9 cellular contexts compared by ENCODE assay signal in genomic region chr11:13486926-13487660, GRCh38. TPM values are rescaled to one million over a fixed set of nuclear protein-coding genes. Genes with fewer than 3 reads are reported as not detected.
DNase-seq lines count a peak whose midpoint lies in the region; ATAC-seq and TF ChIP-seq lines count a peak whose summit lies in the region.
"Had no signal": no experiment of that assay in that cellular context is flagged by ENCODE, and none has a peak within 500 bp of the region (broad histone marks: within the 10 kb centered on the region; RNA-seq: fewer than 3 reads in every experiment).

No MANE protein-coding gene starts in this region.

- H3K4me3 Mint-ChIP-seq in activated CD4-positive, alpha-beta T cell treated with anti-CD3 and anti-CD28 coated beads for 36 hours = peak overlapping the region; percentile 50
- H3K4me3 Mint-ChIP-seq in naive thymus-derived CD4-positive, alpha-beta T cell = peak overlapping the region; percentile 66 to 90 (median 76)

- no peak overlapping the region for H2AFZ ChIP-seq in PC-9

- peak overlapping the region; percentile 71 for H3K27ac Mint-ChIP-seq in activated CD4-positive, alpha-beta T cell treated with anti-CD3 and anti-CD28 coated beads for 36 hours
- peak overlapping the region in 6 of 9 donors; percentile 40 to 77 (median 74) for H3K27ac Mint-ChIP-seq in naive thymus-derived CD4-positive, alpha-beta T cell

- 56 to 74% (median 65%) methylated on average over 17 to 26 of the region's 26 CpGs for WGBS in stomach, 5 donors

- H3K27ac ChIP-seq in naive thymus-derived CD4-positive, alpha-beta T cell (ENCODE audit: low read depth, low read length) = no peak overlapping the region
- H3K27ac ChIP-seq in stomach = no peak overlapping the region
- no peak overlapping the region for H3K27ac ChIP-seq in PC-9

- TF ChIP-seq EP300 in stomach (IDR thresholded peaks at IDR 0.05) = no peak

- H3K4me3 ChIP-seq in naive thymus-derived CD4-positive, alpha-beta T cell (ENCODE audit: low read length) = peak overlapping the region; percentile 61
- H3K4me3 ChIP-seq in stomach = peak overlapping the region in 1 of 4 donors; percentile 6
- no peak overlapping the region for H3K4me3 ChIP-seq in PC-9

- no TSS peak for BruUV-seq in PC-9 (replicated peaks; lab: Mats Ljungman, UMichigan)

- no peaks in the 10 kb centered on the region for H3K36me3 Mint-ChIP-seq in activated CD4-positive, alpha-beta T cell treated with anti-CD3 and anti-CD28 coated beads for 36 hours (ENCODE audit: low read depth)
- H3K36me3 Mint-ChIP-seq in naive thymus-derived CD4-positive, alpha-beta T cell = no peaks in the 10 kb centered on the region

- no peak for TF ChIP-seq POLR2A in stomach (IDR thresholded peaks at IDR 0.05)

- intact Hi-C loops in activated CD4-positive, alpha-beta T cell treated with anti-CD3 and anti-CD28 coated beads for 36 hours (cut with DNase I, micrococcal nuclease) = loop anchor here (2.0 to 10.0 kb wide), 2 partner anchors 762 to 1748 kb away; no protein-coding TSS in a partner anchor
- intact Hi-C loops in naive thymus-derived CD4-positive, alpha-beta T cell (cut with micrococcal nuclease) = loop anchor here (1.0 to 5.0 kb wide), 5 partner anchors 24 to 762 kb away; partner anchors contain the start of genes BTBD10 (in 2 of the 2) and FAR1 (in 1 of the 2)
- intact Hi-C loops in stomach (cut with DNase I; ENCODE audit: low total_unique reads) (no loop called here), PC-9 (cut with micrococcal nuclease; ENCODE audit: unreplicated experiment) (no loop called here)

- POLR2A ChIA-PET in activated CD4-positive, alpha-beta T cell treated with anti-CD3 and anti-CD28 coated beads for 36 hours (lab: Charles Lee) = interaction anchor here (0.7 kb wide), 1 partner anchor 1095 kb away, joined by 6 read pairs; no protein-coding TSS in a partner anchor
- POLR2A ChIA-PET in naive thymus-derived CD4-positive, alpha-beta T cell (lab: Charles Lee) = interaction anchor here (0.8 kb wide), 1 partner anchor 23 kb away, joined by 3 read pairs; no protein-coding TSS in a partner anchor
- POLR2A ChIA-PET in PC-9 (lab: Charles Lee; ENCODE audit: unreplicated experiment) = interaction anchor here (0.7 kb wide), 1 partner anchor 24 kb away, joined by 3 read pairs; the partner anchor contains the start of gene BTBD10

- no peaks in the 10 kb centered on the region for H3K79me2 ChIP-seq in PC-9 (ENCODE audit: low read depth)

- H4K20me1 ChIP-seq in PC-9 (ENCODE audit: insufficient read depth) = no peaks in the 10 kb centered on the region

- H3K4me1 ChIP-seq in naive thymus-derived CD4-positive, alpha-beta T cell (ENCODE audit: control insufficient read depth in 2 of 2, insufficient read depth in 2 of 2, low read length in 2 of 2) = peaks cover 0 to 4% of the 10 kb centered on the region in 2 donors
- H3K4me1 ChIP-seq in stomach (no peaks in the 10 kb centered on the region), PC-9 (replicated peaks; ENCODE audit: insufficient read depth) (no peaks in the 10 kb centered on the region)

- H3K9me2 ChIP-seq in PC-9 (ENCODE audit: insufficient read depth) = no peaks in the 10 kb centered on the region

- H3K36me3 ChIP-seq in naive thymus-derived CD4-positive, alpha-beta T cell (ENCODE audit: control insufficient read depth in 2 of 3, insufficient read depth in 3 of 3, low read length in 3 of 3) = no peaks in the 10 kb centered on the region
- H3K36me3 ChIP-seq in stomach (no peaks in the 10 kb centered on the region), PC-9 (ENCODE audit: low read depth) (no peaks in the 10 kb centered on the region)

- ATAC-seq in GM18868 (IDR thresholded peaks at IDR 0.05; ENCODE audit: unreplicated experiment) (peak; percentile 84), HG03520 (IDR thresholded peaks at IDR 0.05; ENCODE audit: unreplicated experiment) (no peak)
- ATAC-seq in activated CD4-positive, alpha-beta T cell treated with anti-CD3 and anti-CD28 coated beads for 36 hours = peak; percentile 93
- peak; percentile 92 for ATAC-seq in naive thymus-derived CD4-positive, alpha-beta T cell

- peaks cover 4% of the 10 kb centered on the region for H3K4me1 Mint-ChIP-seq in activated CD4-positive, alpha-beta T cell treated with anti-CD3 and anti-CD28 coated beads for 36 hours
- peaks cover 5 to 7% (median 6%) of the 10 kb centered on the region in 7 donors for H3K4me1 Mint-ChIP-seq in naive thymus-derived CD4-positive, alpha-beta T cell

- peak; percentile 71 for DNase-seq in HT1080 (ENCODE audit: low read depth)
- peak; percentile 80 for DNase-seq in activated CD4-positive, alpha-beta T cell treated with anti-CD3 and anti-CD28 coated beads for 36 hours
- DNase-seq in effector CD8-positive, alpha-beta T cell (lab: John Stamatoyannopoulos, UW) = peak; percentile 28
- peak; percentile 28 to 64 (median 55) for DNase-seq in naive thymus-derived CD4-positive, alpha-beta T cell
- peak; percentile 52 for DNase-seq in stomach
- DNase-seq in PC-9 = no peak

- H3K27me3 Mint-ChIP-seq in activated CD4-positive, alpha-beta T cell treated with anti-CD3 and anti-CD28 coated beads for 36 hours = peaks cover 1% of the 10 kb centered on the region
- peaks cover 2 to 12% (median 4%) of the 10 kb centered on the region in 5 donors for H3K27me3 Mint-ChIP-seq in naive thymus-derived CD4-positive, alpha-beta T cell

- no peak overlapping the region for H3K4me2 ChIP-seq in PC-9

- CTCF ChIA-PET in activated CD4-positive, alpha-beta T cell treated with anti-CD3 and anti-CD28 coated beads for 36 hours (lab: Charles Lee) = interaction anchor here (0.6 to 2.0 kb wide), 10 partner anchors 10 to 434 kb away, joined by 3 to 15 read pairs (median 4); partner anchors contain the start of gene BTBD10
- CTCF ChIA-PET in naive thymus-derived CD4-positive, alpha-beta T cell (lab: Charles Lee) = interaction anchor here (0.6 to 1.5 kb wide), 7 partner anchors 9 to 761 kb away, joined by 3 to 7 read pairs (median 3); partner anchors contain the start of gene BTBD10
- CTCF ChIA-PET in PC-9 (lab: Charles Lee) = no interaction called here

- TF ChIP-seq CTCF in stomach (IDR thresholded peaks at IDR 0.05) = peak in 1 of 7 experiments; percentile 9
- no peak for TF ChIP-seq CTCF in PC-9 (conservative IDR thresholded peaks at IDR 0.05)

- H3K27me3 ChIP-seq in naive thymus-derived CD4-positive, alpha-beta T cell (ENCODE audit: control insufficient read depth in 2 of 2, insufficient read depth in 2 of 2, low read length in 2 of 2) = no peaks in the 10 kb centered on the region
- H3K27me3 ChIP-seq in stomach (no peaks in the 10 kb centered on the region), PC-9 (ENCODE audit: insufficient read depth, low read depth) (no peaks in the 10 kb centered on the region)

- H3K9me3 ChIP-seq in naive thymus-derived CD4-positive, alpha-beta T cell (ENCODE audit: control insufficient read depth in 2 of 3, low read length in 3 of 3) = no peaks in the 10 kb centered on the region
- H3K9me3 ChIP-seq in stomach (no peaks in the 10 kb centered on the region), PC-9 (ENCODE audit: insufficient read depth, low read depth) (no peaks in the 10 kb centered on the region)

- no peaks in the 10 kb centered on the region for H3F3A ChIP-seq in PC-9 (ENCODE audit: insufficient read depth, low read depth)

- peaks cover 1% of the 10 kb centered on the region for H3K9me3 Mint-ChIP-seq in activated CD4-positive, alpha-beta T cell treated with anti-CD3 and anti-CD28 coated beads for 36 hours (ENCODE audit: low read depth)
- H3K9me3 Mint-ChIP-seq in naive thymus-derived CD4-positive, alpha-beta T cell = peaks cover 0 to 11% (median 0%) of the 10 kb centered on the region in 11 donors

RNA-seq across cellular contexts. Expression of gene PTH, which starts 8.7 kb away (rescaled TPM):
- not detected in 2 replicates for total RNA-seq in HT1080 (2014; rRNA removed; shearing (Covaris generic))
- not detected in 2 replicates for polyA plus RNA-seq in HT1080 (2015; cell fraction: cytosol; rRNA removed)
- not detected in 2 replicates for polyA plus RNA-seq in HT1080 (2015; cell fraction: nucleus; rRNA removed)
- not detected for total RNA-seq in activated CD4-positive, alpha-beta T cell treated with anti-CD3 and anti-CD28 coated beads for 36 hours
- not detected for total RNA-seq in naive thymus-derived CD4-positive, alpha-beta T cell
- not detected for polyA plus RNA-seq in naive thymus-derived CD4-positive, alpha-beta T cell
- 1 to 10 TPM in 1 of 5 donors, not detected in 4; 2.8 TPM for total RNA-seq in stomach
- under 1 TPM in 1 of 3 donors, not detected in 2; 0.40 TPM for polyA plus RNA-seq in stomach
- total RNA-seq in PC-9 (2021) = not detected in 2 replicates
- polyA plus RNA-seq: adipose tissue had no signal

RNA-seq across cellular contexts. Expression of gene BTBD10, which starts 24.1 kb away (rescaled TPM):
- total RNA-seq in HT1080 (2014; rRNA removed; shearing (Covaris generic)) = 62.3 and 64.0 TPM in 2 replicates
- 55.6 and 60.3 TPM in 2 replicates for polyA plus RNA-seq in HT1080 (2015; cell fraction: cytosol; rRNA removed)
- polyA plus RNA-seq in HT1080 (2015; cell fraction: nucleus; rRNA removed) = 47.5 and 53.2 TPM in 2 replicates
- total RNA-seq in activated CD4-positive, alpha-beta T cell treated with anti-CD3 and anti-CD28 coated beads for 36 hours = 10 to 100 TPM; 20.1 to 25.4 TPM
- 10 to 100 TPM; 16.3 to 25.2 (median 19.4) TPM for total RNA-seq in naive thymus-derived CD4-positive, alpha-beta T cell
- polyA plus RNA-seq in naive thymus-derived CD4-positive, alpha-beta T cell = 10 to 100 TPM in 1 of 2 donors, 1 to 10 TPM in 1; 9.7 to 11.8 TPM
- total RNA-seq in stomach (100 to 1,000 TPM in 1 of 5 donors, 10 to 100 TPM in 3, 1 to 10 TPM in 1; 2.0 to 111 (median 50.0) TPM), PC-9 (2021) (16.5 and 22.0 TPM in 2 replicates)
- 10 to 100 TPM; 11.6 to 22.6 (median 15.4) TPM for polyA plus RNA-seq in stomach

Comparison
In these comparisons a context has a peak if more than half of its experiments do, and no peak if none do; other contexts are left out.
1. DNase-seq: peak in HT1080 (single experiment), activated CD4-positive, alpha-beta T cell treated with anti-CD3 and anti-CD28 coated beads for 36 hours (single experiment), effector CD8-positive, alpha-beta T cell (single experiment), naive thymus-derived CD4-positive, alpha-beta T cell (9 of 9) and stomach (single experiment); none in PC-9 (0 of 2).
2. intact Hi-C loops: an anchor here in activated CD4-positive, alpha-beta T cell treated with anti-CD3 and anti-CD28 coated beads for 36 hours (2.0 to 10.0 kb wide) and naive thymus-derived CD4-positive, alpha-beta T cell (1.0 to 5.0 kb wide); none called in stomach and PC-9.